ENCODE assay signal across 12 cellular contexts in the genomic region with DNA sequence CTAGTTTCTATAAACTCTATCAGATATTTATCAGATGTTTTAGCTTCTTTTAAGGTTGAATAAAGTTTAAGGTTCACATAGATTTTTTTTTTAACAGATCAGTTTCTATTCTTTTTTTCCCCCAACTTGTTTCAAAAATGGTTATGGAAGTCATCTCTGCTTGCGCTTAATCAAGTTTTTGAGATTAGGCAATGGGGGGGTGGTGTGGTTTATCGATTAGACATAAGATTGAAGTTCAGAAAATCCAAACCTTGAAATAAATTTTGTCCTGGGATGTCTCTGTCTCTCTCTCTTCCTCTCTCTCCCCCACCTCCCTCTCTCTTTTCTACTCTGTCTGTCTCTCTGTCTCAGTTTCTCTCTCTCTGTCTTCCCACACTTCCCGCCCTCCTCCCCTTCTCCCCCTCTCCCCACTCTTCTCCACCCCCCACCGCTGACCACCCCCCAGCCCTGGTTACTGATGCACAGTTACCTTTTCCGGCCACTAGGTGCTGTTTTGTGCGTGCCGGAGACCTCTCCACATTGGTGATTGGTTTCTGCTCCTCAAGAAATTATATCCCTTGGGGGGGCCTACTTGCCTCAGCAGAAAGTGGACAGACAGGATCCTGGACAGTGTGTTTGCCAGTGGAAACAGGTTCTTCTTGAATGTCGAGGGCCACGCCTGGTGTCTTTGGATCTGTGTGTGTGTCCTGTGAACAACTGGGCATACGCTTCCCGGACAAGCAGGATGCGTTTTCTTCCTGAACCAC. TPM values are rescaled to one million over a fixed set of nuclear protein-coding genes. Genes with fewer than 3 reads are reported as not detected.
A peak's percentile ranks its signal among the peaks of the same experiment; 100 is the strongest.
DNase-seq lines count a peak whose midpoint lies in the region; ATAC-seq and TF ChIP-seq lines count a peak whose summit lies in the region.
"Had no signal": no experiment of that assay in that cellular context is flagged by ENCODE, and none has a peak within 500 bp of the region (broad histone marks: within the 10 kb centered on the region; RNA-seq: fewer than 3 reads in every experiment).

No MANE protein-coding gene starts in this region.

- H3K79me2 ChIP-seq in PC-3 (ENCODE audit: low read length), result no peaks in the 10 kb centered on the region

- H3K27ac ChIP-seq in PC-3 (ENCODE audit: low read length) (peak overlapping the region; percentile 72), tibial nerve (no peak overlapping the region)
- H3K27ac ChIP-seq: SJCRH30, suprapubic skin had no signal

- peak overlapping the region; percentile 44; the same call in 1 of the 2 replicates for H2AFZ ChIP-seq in PC-3 (ENCODE audit: low read length)

- H3K27me3 Mint-ChIP-seq in progenitor cell of endocrine pancreas, result peaks cover 11% of the 10 kb centered on the region

- no peak overlapping the region for H3K27ac Mint-ChIP-seq in progenitor cell of endocrine pancreas
- H3K27ac Mint-ChIP-seq: memory B cell had no signal

- no peak overlapping the region for H3K4me3 Mint-ChIP-seq in progenitor cell of endocrine pancreas (ENCODE audit: low read depth)
- H3K4me3 Mint-ChIP-seq: memory B cell had no signal

- POLR2A ChIA-PET in PC-3 (lab: Charles Lee; ENCODE audit: unreplicated experiment), result no interaction called here

- no peak for TF ChIP-seq POLR2A in tibial nerve (IDR thresholded peaks at IDR 0.05)

- no peaks in the 10 kb centered on the region; the same call in 1 of the 2 replicates for H3K36me3 ChIP-seq in PC-3 (ENCODE audit: low read depth, low read length)
- no peaks in the 10 kb centered on the region for H3K36me3 ChIP-seq in tibial nerve
- H3K36me3 ChIP-seq: SJCRH30, suprapubic skin had no signal

- TF ChIP-seq CTCF in PC-3 (conservative IDR thresholded peaks at IDR 0.05; ENCODE audit: low read depth, low read length) (peak; percentile 90), progenitor cell of endocrine pancreas (IDR thresholded peaks at IDR 0.05; ENCODE audit: unreplicated experiment) (peak; percentile 40), tibial nerve (IDR thresholded peaks at IDR 0.05) (no peak)

- intact Hi-C loops in PC-3 (cut with micrococcal nuclease) (no loop called here), Right ventricle myocardium inferior (cut with DNase I) (no loop called here)

- H3K4me1 ChIP-seq in PC-3 (ENCODE audit: insufficient read depth, low read length), result peaks cover 17% of the 10 kb centered on the region
- H3K4me1 ChIP-seq in tibial nerve, result no peaks in the 10 kb centered on the region
- H3K4me1 ChIP-seq: SJCRH30 had no signal

- H4K20me1 ChIP-seq in PC-3 (ENCODE audit: low read length), result no peaks in the 10 kb centered on the region

- CTCF ChIA-PET in PC-3 (lab: Charles Lee), result no interaction called here

- peak overlapping the region; percentile 32; the same call in 1 of the 2 replicates for H3K9ac ChIP-seq in PC-3 (ENCODE audit: low read length)

- peaks cover 2% of the 10 kb centered on the region for H3K36me3 Mint-ChIP-seq in progenitor cell of endocrine pancreas (ENCODE audit: insufficient read depth)
- H3K36me3 Mint-ChIP-seq: memory B cell had no signal

- H3F3A ChIP-seq in PC-3 (ENCODE audit: low read length, unreplicated experiment), result peaks cover 10% of the 10 kb centered on the region

- peak; percentile 93 for ATAC-seq in PC-3
- ATAC-seq in esophagus mucosa, result peak; percentile 96
- ATAC-seq in GM18511 (IDR thresholded peaks at IDR 0.05; ENCODE audit: unreplicated experiment), result no peak
- no peak for ATAC-seq in Right ventricle myocardium inferior

- 52 to 66% methylated on average over 11 of the region's 12 CpGs for WGBS in tibial nerve, 2 donors

- peak overlapping the region; percentile 79 for H3K4me2 ChIP-seq in PC-3 (ENCODE audit: low read length)

- peaks cover 16% of the 10 kb centered on the region for H3K9me3 Mint-ChIP-seq in progenitor cell of endocrine pancreas (ENCODE audit: low read depth)

- H3K27me3 ChIP-seq in PC-3 (ENCODE audit: low read length), result no peaks in the 10 kb centered on the region
- H3K27me3 ChIP-seq in tibial nerve, result no peaks in the 10 kb centered on the region
- H3K27me3 ChIP-seq: SJCRH30 had no signal

- BruUV-seq in PC-3 (replicated peaks; lab: Mats Ljungman, UMichigan), result no TSS peak

- DNase-seq in NCI-H1417 (lab: John Stamatoyannopoulos, UW), result peak in 2 of 3 experiments; percentile 6 to 14
- DNase-seq in NCI-H1417 treated with DMSO at 0.1 percent for 48 hours (lab: John Stamatoyannopoulos, UW), result no peak
- peak; percentile 99 for DNase-seq in PC-3
- DNase-seq in progenitor cell of endocrine pancreas (ENCODE audit: low spot score, unreplicated experiment), result no peak
- DNase-seq in tibial nerve (ENCODE audit: low spot score in 2 of 2), result no peak
- no peak for DNase-seq in Right ventricle myocardium inferior (ENCODE audit: missing footprints)
- DNase-seq: SJCRH30; stimulated activated CD4-positive, alpha-beta T cell treated with anti-CD3 and anti-CD28 coated beads, Interleukin-15, amount 100 ng/mL, for 24 hours had no signal

- peaks cover 2% of the 10 kb centered on the region for H3K4me1 Mint-ChIP-seq in progenitor cell of endocrine pancreas (ENCODE audit: low read depth)
- H3K4me1 Mint-ChIP-seq: memory B cell had no signal

- H3K4me3 ChIP-seq in PC-3 (ENCODE audit: low read length) (peak overlapping the region; percentile 43; the same call in 1 of the 2 replicates), tibial nerve (no peak overlapping the region)
- H3K4me3 ChIP-seq: SJCRH30, suprapubic skin had no signal

- no peak for TF ChIP-seq EP300 in tibial nerve (IDR thresholded peaks at IDR 0.05)

- no peaks in the 10 kb centered on the region for H3K9me2 ChIP-seq in PC-3 (replicated peaks; ENCODE audit: low read length)

- H3K9me3 ChIP-seq in PC-3 (ENCODE audit: low read length), result peaks cover 12% of the 10 kb centered on the region
- peaks cover 0 to 12% (median 5%) of the 10 kb centered on the region in 4 donors for H3K9me3 ChIP-seq in tibial nerve
- H3K9me3 ChIP-seq: SJCRH30 had no signal

RNA-seq across cellular contexts. Expression of a gene that starts 29.7 kb away (rescaled TPM):
- total RNA-seq in PC-3 (2014; rRNA removed) (184 and 244 TPM in 2 replicates), esophagus mucosa (7.9 TPM), progenitor cell of endocrine pancreas (8.7 and 9.1 TPM in 2 replicates), tibial nerve (1 to 10 TPM; 1.7 to 6.3 (median 4.1) TPM), Right ventricle myocardium inferior (6.7 TPM)

Comparison
In these comparisons a context has a peak if more than half of its experiments do, and no peak if none do; other contexts are left out.
1. DNase-seq: peak in NCI-H1417 (2 of 3) and PC-3 (single experiment); none in NCI-H1417 treated with DMSO at 0.1 percent for 48 hours (single experiment), progenitor cell of endocrine pancreas (single experiment), tibial nerve (0 of 2) and Right ventricle myocardium inferior (single experiment).
2. ATAC-seq: peak in PC-3 (single experiment) and esophagus mucosa (single experiment); none in GM18511 (single experiment) and Right ventricle myocardium inferior (single experiment).
3. CTCF ChIP-seq: peak in PC-3 (single experiment) and progenitor cell of endocrine pancreas (single experiment); none in tibial nerve (0 of 5).
4. RNA of a gene that starts 29.7 kb away (total RNA-seq): 184 to 244 TPM in PC-3; 8.7 to 9.1 TPM in progenitor cell of endocrine pancreas, 7.9 TPM in esophagus mucosa (single experiment), 6.7 TPM in Right ventricle myocardium inferior (single experiment) and 1.7 to 6.3 TPM in tibial nerve; every median in the first group is over 10 times any median in the second.